Comparison of ENCODE assay signal across 8 cellular contexts in the genomic region with DNA sequence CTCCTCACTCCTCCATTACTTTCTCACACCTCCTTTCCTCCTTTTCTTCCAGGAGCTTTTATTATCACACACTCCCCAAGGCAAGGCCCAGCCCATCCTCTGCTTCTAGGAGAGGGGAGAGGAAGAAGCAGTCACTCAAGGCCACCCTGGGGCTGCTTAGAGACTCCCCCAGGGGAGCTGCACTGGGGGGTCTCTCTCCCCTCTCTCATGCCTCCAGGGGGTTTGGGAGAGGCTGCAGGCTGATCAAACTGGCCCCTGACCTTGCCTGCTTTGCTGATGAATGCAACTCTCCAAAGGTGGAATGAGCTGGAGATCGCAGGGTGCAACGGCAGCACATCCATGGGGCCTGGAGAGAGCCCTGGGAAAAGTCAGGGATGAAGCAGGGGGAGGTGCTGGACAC.
"Had no signal": no experiment of that assay in that cellular context is flagged by ENCODE, and none has a peak within 500 bp of the region (broad histone marks: within the 10 kb centered on the region; RNA-seq: fewer than 3 reads in every experiment).

No MANE protein-coding gene starts in this region.

- H3K4me3 ChIP-seq: GM23248, GM23338, HAP-1 had no signal

- H3K4me2 ChIP-seq: GM23338 had no signal

- H3K4me1 ChIP-seq: HAP-1 had no signal

- H2AFZ ChIP-seq: GM23248, GM23338 had no signal

- H3K36me3 ChIP-seq: HAP-1 had no signal

- H3K27ac ChIP-seq: GM23248 had no signal

- H3K9me3 ChIP-seq: HAP-1 had no signal

- DNase-seq: GM23248, GOT3, H7, H9, HCEC 1CT, HFFc6 had no signal
